ENCODE assay signal across 8 cellular contexts in genomic region chr3:186783070-186783730, GRCh38. TPM values are rescaled to one million over a fixed set of nuclear protein-coding genes. Genes with fewer than 3 reads are reported as not detected.
A peak's percentile ranks its signal among the peaks of the same experiment; 100 is the strongest.
DNase-seq lines count a peak whose midpoint lies in the region; ATAC-seq and TF ChIP-seq lines count a peak whose summit lies in the region.

Gene EIF4A2, plus strand, starts transcription at chr3:186783577. Its CDS starts 34 bp downstream, at chr3:186783611.

- DNase-seq in BJ (ENCODE audit: low read depth): no peak
- peak; percentile 86 for DNase-seq in NCI-H748 (lab: John Stamatoyannopoulos, UW; ENCODE audit: unreplicated experiment)
- peak; percentile 88 for DNase-seq in activated CD4-positive, alpha-beta T cell treated with anti-CD3 and anti-CD28 coated beads, Interleukin-2, amount 50 U/mL, for 1 hour
- DNase-seq in coronary artery (ENCODE audit: low spot score): peak; percentile 91
- peak; percentile 97 for DNase-seq in left kidney (ENCODE audit: low read depth, low spot score)
- DNase-seq in stimulated activated CD4-positive, alpha-beta T cell treated with anti-CD3 and anti-CD28 coated beads, Interleukin-1b, Interleukin-23, amount 100 ng/mL, for 4 hours (ENCODE audit: low read depth in 2 of 2): peak; percentile 87 to 90

- H3K4me3 ChIP-seq in BJ (ENCODE audit: low read depth, low read length): peak within 1 kb of the TSS; percentile 93
- peak within 1 kb of the TSS; percentile 96 for H3K4me3 ChIP-seq in coronary artery

- H3K36me3 ChIP-seq in BJ (ENCODE audit: control insufficient read depth, insufficient read depth, low read length): peaks cover 12% of the 10 kb centered on the region

- peak; percentile 55 for ATAC-seq in GM19372 (IDR thresholded peaks at IDR 0.05; ENCODE audit: low read depth, unreplicated experiment)
- ATAC-seq in HG03521 (IDR thresholded peaks at IDR 0.05; ENCODE audit: unreplicated experiment): peak; percentile 69

- POLR2A ChIA-PET in BJ (lab: Charles Lee): interaction anchor here (0.6 to 1.4 kb wide), 3 partner anchors 11 to 676 kb away, joined by 4 to 10 read pairs (median 5); no protein-coding TSS in a partner anchor

- TF ChIP-seq CTCF in BJ (IDR thresholded peaks at IDR 0.05; ENCODE audit: insufficient read depth, low read depth, low read length) (no peak), coronary artery (IDR thresholded peaks at IDR 0.05) (no peak)

- H3K27me3 ChIP-seq in BJ (ENCODE audit: control insufficient read depth, insufficient read depth, low read length): no peaks in the 10 kb centered on the region

- CTCF ChIA-PET in BJ (lab: Yijun Ruan, JAX): interaction anchor here (1.0 to 1.8 kb wide), 4 partner anchors 9 to 356 kb away, joined by 3 to 10 read pairs (median 4); partner anchors contain the start of gene RPL39L

- H3K27ac ChIP-seq in coronary artery: peak within 1 kb of the TSS; percentile 96 to 98

RNA-seq across cellular contexts. Expression of gene EIF4A2, which starts in this region (rescaled TPM):
- polyA plus RNA-seq in BJ (2011; rRNA removed): 210 and 511 TPM in 2 replicates
- polyA minus RNA-seq in BJ (2011; rRNA and poly(A)+ RNA removed): 120 and 163 TPM in 2 replicates
